Comparison of ENCODE assay signal across 1 cellular context in genomic region chr2:65299246-65299645, GRCh38.
A peak's percentile ranks its signal among the peaks of the same experiment; 100 is the strongest.
TF ChIP-seq lines count a peak whose summit lies in the region.

No MANE protein-coding gene starts in this region.

TF ChIP-seq in K562, 482 proteins besides CTCF, POLR2A, EP300 and RAD21 (continued from another document):
- TF ChIP-seq ZNF592 (IDR thresholded peaks at IDR 0.05) (0 out of 2 replicates have a peak, but pooled peaks have one; percentile 44), MAFF (IDR thresholded peaks at IDR 0.05; ENCODE audit: low read length) (peak; percentile 9; the same call in 1 of the 2 replicates), SUPT5H (IDR thresholded peaks at IDR 0.05) (no peak), SMARCA4 (IDR thresholded peaks at IDR 0.05) (peak; percentile 65; the same call in 1 of the 2 replicates), VEZF1 (CRISPR knock-in tag; IDR thresholded peaks at IDR 0.05) (peak; percentile 20; the same call in 1 of the 2 replicates), ZNF316 (IDR thresholded peaks at IDR 0.05) (peak; percentile 24; the same call in 1 of the 2 replicates), DMBX1 (CRISPR knock-in tag; IDR thresholded peaks at IDR 0.05; ENCODE audit: borderline replicate concordance) (no peak), JUND (IDR thresholded peaks at IDR 0.05; ENCODE audit: borderline replicate concordance, low read depth, low read length) (peak; percentile 74; the same call in 1 of the 2 replicates), JUND (tag; IDR thresholded peaks at IDR 0.05; ENCODE audit: borderline replicate concordance, low read depth, low read length) (peak; percentile 44; the same call in 1 of the 3 replicates), HSF4 (CRISPR knock-in tag; IDR thresholded peaks at IDR 0.05; ENCODE audit: borderline replicate concordance) (no peak), CBFA2T2 (conservative IDR thresholded peaks at IDR 0.05) (0 out of 2 replicates have a peak, but pooled peaks have one; percentile 7), PTTG1 (tag; IDR thresholded peaks at IDR 0.05; ENCODE audit: low read depth) (no peak), JUN (IDR thresholded peaks at IDR 0.05; ENCODE audit: borderline replicate concordance, low read depth, low read length) (0 out of 2 replicates have a peak, but pooled peaks have one; percentile 44), JUN (CRISPR knock-in tag; IDR thresholded peaks at IDR 0.05; ENCODE audit: borderline replicate concordance) (no peak)
